ENCODE assay signal across 29 cellular contexts in genomic region chr11:65716774-65717405, GRCh38. TPM values are rescaled to one million over a fixed set of nuclear protein-coding genes. Genes with fewer than 3 reads are reported as not detected.
DNase-seq lines count a peak whose midpoint lies in the region; ATAC-seq and TF ChIP-seq lines count a peak whose summit lies in the region.
"Had no signal": no experiment of that assay in that cellular context is flagged by ENCODE, and none has a peak within 500 bp of the region (broad histone marks: within the 10 kb centered on the region; RNA-seq: fewer than 3 reads in every experiment).

No MANE protein-coding gene starts in this region.

- CTCF ChIA-PET in activated CD8-positive, alpha-beta T cell treated with anti-CD3 and anti-CD28 coated beads for 36 hours (lab: Charles Lee): interaction anchor here (1.3 kb wide), 1 partner anchor 53 kb away, joined by 5 read pairs; no protein-coding TSS in a partner anchor

- H3K9me3 Mint-ChIP-seq in CD4-positive, CD25-positive, alpha-beta regulatory T cell: peaks cover 0 to 2% (median 0%) of the 10 kb centered on the region in 7 donors
- H3K9me3 Mint-ChIP-seq in activated CD8-positive, alpha-beta T cell treated with anti-CD3 and anti-CD28 coated beads for 36 hours: no peaks in the 10 kb centered on the region
- peaks cover 10% of the 10 kb centered on the region for H3K9me3 Mint-ChIP-seq in glutamatergic neuron (ENCODE audit: unreplicated experiment)
- H3K9me3 Mint-ChIP-seq: activated T-helper 2 cell treated with anti-CD3 and anti-CD28 coated beads, Interferon-gamma antibody, Interleukin-2, Interleukin-4, amounts not matched to agents 10 μg/mL and 5 μg/mL and 100 μg/mL, durations not matched to agents 14 hours and 24 hours and 36 hours; effector memory CD8-positive, alpha-beta T cell; GM23338; immature natural killer cell; mesothelial cell of epicardium had no signal

- H3K36me3 ChIP-seq in CD4-positive, CD25-positive, alpha-beta regulatory T cell (ENCODE audit: control insufficient read depth, insufficient read depth, low read length): peaks cover 57% of the 10 kb centered on the region
- H3K36me3 ChIP-seq: breast epithelium had no signal

- H3K4me1 Mint-ChIP-seq in CD4-positive, CD25-positive, alpha-beta regulatory T cell: peaks cover under 1 to 57% (median 30%) of the 10 kb centered on the region in 4 donors
- peaks cover 34% of the 10 kb centered on the region for H3K4me1 Mint-ChIP-seq in activated CD8-positive, alpha-beta T cell treated with anti-CD3 and anti-CD28 coated beads for 36 hours (ENCODE audit: low read depth)
- peaks cover 4% of the 10 kb centered on the region for H3K4me1 Mint-ChIP-seq in glutamatergic neuron (ENCODE audit: low read depth, unreplicated experiment)

- peaks cover 32% of the 10 kb centered on the region for H3K36me3 Mint-ChIP-seq in CD4-positive, CD25-positive, alpha-beta regulatory T cell
- peaks cover 69% of the 10 kb centered on the region for H3K36me3 Mint-ChIP-seq in activated CD8-positive, alpha-beta T cell treated with anti-CD3 and anti-CD28 coated beads for 36 hours (ENCODE audit: low read depth)
- no peaks in the 10 kb centered on the region for H3K36me3 Mint-ChIP-seq in glutamatergic neuron (ENCODE audit: unreplicated experiment)

- WGBS in right cardiac atrium: 73% methylated on average over 14 of the region's 14 CpGs

- H3K4me3 Mint-ChIP-seq in CD4-positive, CD25-positive, alpha-beta regulatory T cell: peak overlapping the region; percentile 44 to 92 (median 58)
- H3K4me3 Mint-ChIP-seq in activated CD8-positive, alpha-beta T cell treated with anti-CD3 and anti-CD28 coated beads for 36 hours: no peak overlapping the region
- H3K4me3 Mint-ChIP-seq in glutamatergic neuron (ENCODE audit: unreplicated experiment): no peak overlapping the region
- H3K4me3 Mint-ChIP-seq: GM23338, mesothelial cell of epicardium had no signal

- POLR2A ChIA-PET in activated CD8-positive, alpha-beta T cell treated with anti-CD3 and anti-CD28 coated beads for 36 hours (lab: Charles Lee): interaction anchor here (0.9 kb wide), 3 partner anchors 11 to 60 kb away, joined by 3 to 4 read pairs (median 3); no protein-coding TSS in a partner anchor

- no peak for TF ChIP-seq CTCF in 22Rv1 (IDR thresholded peaks at IDR 0.05)
- no peak for TF ChIP-seq CTCF in activated CD8-positive, alpha-beta T cell treated with anti-CD3 and anti-CD28 coated beads for 36 hours (IDR thresholded peaks at IDR 0.05)
- no peak for TF ChIP-seq CTCF in glutamatergic neuron (IDR thresholded peaks at IDR 0.05; ENCODE audit: partially characterized antibody, unreplicated experiment)

- peaks cover 31% of the 10 kb centered on the region for H3K4me1 ChIP-seq in CD4-positive, CD25-positive, alpha-beta regulatory T cell (ENCODE audit: control insufficient read depth, insufficient read depth, low read length, poor library complexity, severe bottlenecking)
- peaks cover 6% of the 10 kb centered on the region for H3K4me1 ChIP-seq in right cardiac atrium (ENCODE audit: control insufficient read depth, insufficient read depth, low read length)

- no peaks in the 10 kb centered on the region for H3K27me3 ChIP-seq in CD4-positive, CD25-positive, alpha-beta regulatory T cell (ENCODE audit: control insufficient read depth, insufficient read depth, low read length)
- no peaks in the 10 kb centered on the region for H3K27me3 ChIP-seq in right cardiac atrium (ENCODE audit: control insufficient read depth, insufficient read depth)
- H3K27me3 ChIP-seq: breast epithelium, colonic mucosa, esophagus muscularis mucosa, tibial nerve had no signal

- ATAC-seq in CD4-positive, CD25-positive, alpha-beta regulatory T cell (ENCODE audit: low read depth in 2 of 2): no peak
- no peak for ATAC-seq in activated CD8-positive, alpha-beta T cell treated with anti-CD3 and anti-CD28 coated beads for 36 hours
- ATAC-seq in GM21786 (IDR thresholded peaks at IDR 0.05; ENCODE audit: unreplicated experiment) (no peak), right cardiac atrium (no peak)
- ATAC-seq: effector memory CD8-positive, alpha-beta T cell; GM23338; naive thymus-derived CD4-positive, alpha-beta T cell; sciatic nerve had no signal

- H3K27me3 Mint-ChIP-seq in CD4-positive, CD25-positive, alpha-beta regulatory T cell: no peaks in the 10 kb centered on the region
- no peaks in the 10 kb centered on the region for H3K27me3 Mint-ChIP-seq in activated CD8-positive, alpha-beta T cell treated with anti-CD3 and anti-CD28 coated beads for 36 hours
- H3K27me3 Mint-ChIP-seq in glutamatergic neuron (ENCODE audit: unreplicated experiment): peaks cover 4% of the 10 kb centered on the region
- H3K27me3 Mint-ChIP-seq: CD4-positive, alpha-beta memory T cell; effector memory CD8-positive, alpha-beta T cell had no signal

- DNase-seq in CD4-positive, CD25-positive, alpha-beta regulatory T cell: no peak
- DNase-seq in activated CD8-positive, alpha-beta T cell treated with anti-CD3 and anti-CD28 coated beads for 36 hours: no peak
- no peak for DNase-seq in glutamatergic neuron
- no peak for DNase-seq in NCI-H774 (lab: John Stamatoyannopoulos, UW)
- DNase-seq in inferior parietal cortex (ENCODE audit: extremely low spot score): no peak
- DNase-seq in right cardiac atrium: no peak
- DNase-seq: activated CD4-positive, alpha-beta T cell treated with anti-CD3 and anti-CD28 coated beads for 48 hours; amniotic stem cell; CD4-positive, alpha-beta memory T cell; colonic mucosa; effector memory CD8-positive, alpha-beta T cell; foreskin melanocyte; hippocampal formation; immature natural killer cell; left ventricle myocardium inferior; naive thymus-derived CD4-positive, alpha-beta T cell; NCI-H1694; NCI-H524 treated with DMSO at 0.1 percent for 48 hours; T-helper 2 cell had no signal

- H3K9me3 ChIP-seq in CD4-positive, CD25-positive, alpha-beta regulatory T cell (ENCODE audit: control insufficient read depth in 2 of 2, low read length in 2 of 2): no peaks in the 10 kb centered on the region
- no peaks in the 10 kb centered on the region for H3K9me3 ChIP-seq in right cardiac atrium (ENCODE audit: control insufficient read depth, low read length)
- H3K9me3 ChIP-seq: breast epithelium, colonic mucosa, esophagus muscularis mucosa, left ventricle myocardium inferior, tibial nerve had no signal

- intact Hi-C loops in activated CD8-positive, alpha-beta T cell treated with anti-CD3 and anti-CD28 coated beads for 36 hours (cut with micrococcal nuclease): no loop called here
- intact Hi-C loops in right cardiac atrium (cut with DNase I): loop anchor here in 3 of 4 donors (10.0 kb wide), 3 partner anchors 58 to 268 kb away; no protein-coding TSS in a partner anchor

- H3K27ac ChIP-seq in 22Rv1 (peak overlapping the region; percentile 18; the same call in 1 of the 2 replicates), right cardiac atrium (ENCODE audit: low read length) (no peak overlapping the region)
- no peak overlapping the region for H3K27ac ChIP-seq in CD4-positive, CD25-positive, alpha-beta regulatory T cell (ENCODE audit: insufficient read depth, low read length, poor library complexity, severe bottlenecking)
- H3K27ac ChIP-seq: breast epithelium, colonic mucosa, esophagus muscularis mucosa, left ventricle myocardium inferior, SK-N-MC, tibial nerve had no signal

- no peak overlapping the region for H3K27ac Mint-ChIP-seq in CD4-positive, CD25-positive, alpha-beta regulatory T cell
- H3K27ac Mint-ChIP-seq in activated CD8-positive, alpha-beta T cell treated with anti-CD3 and anti-CD28 coated beads for 36 hours: peak overlapping the region; percentile 36
- H3K27ac Mint-ChIP-seq in glutamatergic neuron (ENCODE audit: unreplicated experiment): peak overlapping the region; percentile 82
- H3K27ac Mint-ChIP-seq: activated T-helper 2 cell treated with anti-CD3 and anti-CD28 coated beads, Interferon-gamma antibody, Interleukin-2, Interleukin-4, amounts not matched to agents 10 μg/mL and 5 μg/mL and 100 μg/mL, durations not matched to agents 14 hours and 24 hours and 36 hours; GM23338; mesothelial cell of epicardium had no signal

- no peak overlapping the region for H3K4me3 ChIP-seq in CD4-positive, CD25-positive, alpha-beta regulatory T cell (ENCODE audit: low read depth, low read length)
- H3K4me3 ChIP-seq in right cardiac atrium (ENCODE audit: low read length): no peak overlapping the region
- H3K4me3 ChIP-seq: breast epithelium, colonic mucosa, esophagus muscularis mucosa, GM23338, left ventricle myocardium inferior, SK-N-MC, tibial nerve had no signal

RNA-seq across cellular contexts. Expression of gene RNASEH2C, which starts 3.7 kb away (rescaled TPM):
- 28.3 TPM for total RNA-seq in CD4-positive, CD25-positive, alpha-beta regulatory T cell
- polyA plus RNA-seq in CD4-positive, CD25-positive, alpha-beta regulatory T cell: 10 to 100 TPM; 60.6 to 83.8 (median 72.6) TPM
- 100 to 1,000 TPM; 101 to 109 TPM for total RNA-seq in activated CD8-positive, alpha-beta T cell treated with anti-CD3 and anti-CD28 coated beads for 36 hours
- total RNA-seq in glutamatergic neuron (ENCODE audit: unreplicated experiment) (42.9 TPM), right cardiac atrium (10 to 100 TPM; 68.1 to 94.4 (median 76.4) TPM)
- polyA plus RNA-seq in right cardiac atrium: 158 TPM

RNA-seq across cellular contexts. Expression of gene KAT5, which starts 4.8 kb away (rescaled TPM):
- total RNA-seq in CD4-positive, CD25-positive, alpha-beta regulatory T cell: 127 TPM
- polyA plus RNA-seq in CD4-positive, CD25-positive, alpha-beta regulatory T cell: 10 to 100 TPM; 45.4 to 62.7 (median 55.7) TPM
- 10 to 100 TPM; 67.7 to 71.8 TPM for total RNA-seq in activated CD8-positive, alpha-beta T cell treated with anti-CD3 and anti-CD28 coated beads for 36 hours
- total RNA-seq in glutamatergic neuron (ENCODE audit: unreplicated experiment) (71.3 TPM), right cardiac atrium (10 to 100 TPM; 49.0 to 57.2 (median 54.0) TPM)
- polyA plus RNA-seq in right cardiac atrium: 49.1 TPM

RNA-seq across cellular contexts. Expression of gene RELA, which starts 54.2 kb away (rescaled TPM):
- total RNA-seq in CD4-positive, CD25-positive, alpha-beta regulatory T cell: 295 TPM
- polyA plus RNA-seq in CD4-positive, CD25-positive, alpha-beta regulatory T cell: 10 to 100 TPM; 40.3 to 66.1 (median 53.3) TPM
- total RNA-seq in activated CD8-positive, alpha-beta T cell treated with anti-CD3 and anti-CD28 coated beads for 36 hours: 10 to 100 TPM; 65.6 to 72.5 TPM
- total RNA-seq in glutamatergic neuron (ENCODE audit: unreplicated experiment) (61.2 TPM), right cardiac atrium (10 to 100 TPM; 40.1 to 54.6 (median 40.9) TPM)
- polyA plus RNA-seq in right cardiac atrium: 30.6 TPM

Comparison
In these comparisons a context has a peak if more than half of its experiments do, and no peak if none do; other contexts are left out.
1. H3K27ac Mint-ChIP-seq: peak in activated CD8-positive, alpha-beta T cell treated with anti-CD3 and anti-CD28 coated beads for 36 hours (single experiment) and glutamatergic neuron (single experiment); none in CD4-positive, CD25-positive, alpha-beta regulatory T cell (0 of 3).
2. H3K4me3 Mint-ChIP-seq: peak in CD4-positive, CD25-positive, alpha-beta regulatory T cell (4 of 4); none in activated CD8-positive, alpha-beta T cell treated with anti-CD3 and anti-CD28 coated beads for 36 hours (single experiment) and glutamatergic neuron (single experiment).